22 cellular contexts compared by ENCODE assay signal in genomic region chr2:215573495-215573894, GRCh38.
A peak's percentile ranks its signal among the peaks of the same experiment; 100 is the strongest.
DNase-seq lines count a peak whose midpoint lies in the region; ATAC-seq and TF ChIP-seq lines count a peak whose summit lies in the region.
"Had no signal": no experiment of that assay in that cellular context is flagged by ENCODE, and none has a peak within 500 bp of the region (broad histone marks: within the 10 kb centered on the region; RNA-seq: fewer than 3 reads in every experiment).

No MANE protein-coding gene starts in this region.

- H3K4me2 ChIP-seq in smooth muscle cell = no peak overlapping the region

- no peak for TF ChIP-seq POLR2A in heart left ventricle (IDR thresholded peaks at IDR 0.05)

- TF ChIP-seq CTCF in heart left ventricle (IDR thresholded peaks at IDR 0.05) = no peak
- TF ChIP-seq CTCF in smooth muscle cell (IDR thresholded peaks at IDR 0.05; ENCODE audit: borderline replicate concordance, insufficient read depth, poor library complexity, severe bottlenecking) = no peak

- peak in 2 of 4 donors; percentile 45 to 86 for ATAC-seq in heart left ventricle
- no peak for ATAC-seq in HG03571 (IDR thresholded peaks at IDR 0.05; ENCODE audit: unreplicated experiment)
- ATAC-seq: GM12878 had no signal

- H3K9me3 ChIP-seq in heart left ventricle = no peaks in the 10 kb centered on the region
- no peaks in the 10 kb centered on the region for H3K9me3 ChIP-seq in adipocyte (ENCODE audit: control insufficient read depth, low read length)
- no peaks in the 10 kb centered on the region for H3K9me3 ChIP-seq in smooth muscle cell (replicated peaks; ENCODE audit: low read depth)
- no peaks in the 10 kb centered on the region for H3K9me3 ChIP-seq in effector memory CD4-positive, alpha-beta T cell (ENCODE audit: control insufficient read depth, low read length)
- H3K9me3 ChIP-seq: Caco-2 had no signal

- H3K27me3 ChIP-seq in heart left ventricle = no peaks in the 10 kb centered on the region
- no peaks in the 10 kb centered on the region for H3K27me3 ChIP-seq in adipocyte (replicated peaks; ENCODE audit: control insufficient read depth, insufficient read depth, low read length)
- H3K27me3 ChIP-seq in smooth muscle cell (ENCODE audit: low read depth) = no peaks in the 10 kb centered on the region
- no peaks in the 10 kb centered on the region for H3K27me3 ChIP-seq in effector memory CD4-positive, alpha-beta T cell (replicated peaks; ENCODE audit: control insufficient read depth, insufficient read depth, low read length, poor library complexity, severe bottlenecking)

- H3K4me1 ChIP-seq in heart left ventricle (peaks cover 0 to 13% (median 3%) of the 10 kb centered on the region in 12 donors), adipocyte (ENCODE audit: control insufficient read depth, insufficient read depth, low read length) (peaks cover 3% of the 10 kb centered on the region), smooth muscle cell (ENCODE audit: low read depth) (no peaks in the 10 kb centered on the region)
- H3K4me1 ChIP-seq in effector memory CD4-positive, alpha-beta T cell (ENCODE audit: control insufficient read depth, insufficient read depth, low read length, poor library complexity, severe bottlenecking) = no peaks in the 10 kb centered on the region
- H3K4me1 ChIP-seq: Caco-2 had no signal

- H3K79me2 ChIP-seq in smooth muscle cell (ENCODE audit: low read depth) = no peaks in the 10 kb centered on the region

- no peaks in the 10 kb centered on the region for H3F3A ChIP-seq in smooth muscle cell (ENCODE audit: low read depth)

- H3K9ac ChIP-seq in adipocyte (ENCODE audit: low read length) (no peak overlapping the region), smooth muscle cell (ENCODE audit: low read depth) (no peak overlapping the region)

- H3K4me3 ChIP-seq in heart left ventricle = no peak overlapping the region
- no peak overlapping the region for H3K4me3 ChIP-seq in adipocyte (ENCODE audit: low read length)
- no peak overlapping the region for H3K4me3 ChIP-seq in smooth muscle cell
- no peak overlapping the region for H3K4me3 ChIP-seq in effector memory CD4-positive, alpha-beta T cell (ENCODE audit: insufficient read depth, low read depth, low read length, poor library complexity, severe bottlenecking)
- H3K4me3 ChIP-seq: GM12878 had no signal

- H4K20me1 ChIP-seq in smooth muscle cell (ENCODE audit: low read depth) = no peaks in the 10 kb centered on the region

- DNase-seq in heart left ventricle = no peak
- DNase-seq in cardiac septum (ENCODE audit: low spot score) = no peak
- DNase-seq in adipocyte (ENCODE audit: low read depth) = peak; percentile 66
- peak; percentile 65 for DNase-seq in fibroblast of peridontal ligament (ENCODE audit: extremely low read depth)
- no peak for DNase-seq in smooth muscle cell (lab: John Stamatoyannopoulos, UW; ENCODE audit: unreplicated experiment)
- DNase-seq in activated gamma-delta T cell treated with Interleukin-2 at 50 U/mL for 16 hours = no peak
- DNase-seq in effector memory CD4-positive, alpha-beta T cell = no peak
- DNase-seq: Caco-2; CD4-positive, CD25-positive, alpha-beta regulatory T cell; DMS 273 treated with DMSO at 0.1 percent for 48 hours; DMS79 treated with DMSO at 0.1 percent for 48 hours; H9; KBM-7; NCI-H1092; NCI-H1436; NCI-H187 treated with DMSO at 0.1 percent for 48 hours; NCI-H2107; NCI-H446 treated with DMSO at 0.1 percent for 48 hours; NCI-H526 treated with DMSO at 0.1 percent for 48 hours; SHP77 had no signal

- intact Hi-C loops in heart left ventricle (cut with DNase I) (loop anchor here in 2 of 10 donors (10.0 kb wide), 2 partner anchors 109 to 139 kb away; partner anchors contain the start of gene FN1 (in 1 of the 2)), cardiac septum (cut with DNase I) (no loop called here)

- H3K36me3 ChIP-seq in heart left ventricle (no peaks in the 10 kb centered on the region), adipocyte (ENCODE audit: control insufficient read depth, insufficient read depth, low read length, severe bottlenecking) (no peaks in the 10 kb centered on the region), smooth muscle cell (ENCODE audit: low read depth) (no peaks in the 10 kb centered on the region)
- H3K36me3 ChIP-seq in effector memory CD4-positive, alpha-beta T cell (ENCODE audit: control insufficient read depth, insufficient read depth, low read length) = no peaks in the 10 kb centered on the region

- peak overlapping the region; percentile 9 for H2AFZ ChIP-seq in smooth muscle cell (ENCODE audit: low read depth)

- H3K27ac ChIP-seq in heart left ventricle = peak overlapping the region in 7 of 12 donors; percentile 9 to 58 (median 41)
- no peak overlapping the region for H3K27ac ChIP-seq in smooth muscle cell (ENCODE audit: low read depth)
- no peak overlapping the region for H3K27ac ChIP-seq in effector memory CD4-positive, alpha-beta T cell (ENCODE audit: insufficient read depth, low read length, poor library complexity, severe bottlenecking)

Comparison
In these comparisons a context has a peak if more than half of its experiments do, and no peak if none do; other contexts are left out.
1. DNase-seq: peak in adipocyte (single experiment) and fibroblast of peridontal ligament (single experiment); none in heart left ventricle (0 of 5), cardiac septum (single experiment), smooth muscle cell (single experiment), activated gamma-delta T cell treated with Interleukin-2 at 50 U/mL for 16 hours (single experiment) and effector memory CD4-positive, alpha-beta T cell (0 of 3).
2. H3K27ac ChIP-seq: peak in heart left ventricle (7 of 12); none in smooth muscle cell (single experiment) and effector memory CD4-positive, alpha-beta T cell (single experiment).